Comparison of ENCODE assay signal across 8 cellular contexts in genomic region chr5:102762095-102762534, GRCh38. TPM values are rescaled to one million over a fixed set of nuclear protein-coding genes. Genes with fewer than 3 reads are reported as not detected.
DNase-seq lines count a peak whose midpoint lies in the region; ATAC-seq, FAIRE-seq and TF ChIP-seq lines count a peak whose summit lies in the region.

No MANE protein-coding gene starts in this region.

- peak; percentile 30 for ATAC-seq in Right ventricle myocardium superior (ENCODE audit: poor library complexity)
- ATAC-seq in Right ventricle myocardium inferior = no peak
- peak; percentile 81 for ATAC-seq in HG02798 (IDR thresholded peaks at IDR 0.05; ENCODE audit: poor library complexity, unreplicated experiment)
- peak; percentile 31 for ATAC-seq in left ventricle myocardium superior

- H3K27me3 ChIP-seq in HAP-1 (ENCODE audit: low read depth) = no peaks in the 10 kb centered on the region

- no peaks in the 10 kb centered on the region for H3K9me3 ChIP-seq in HAP-1

- in situ Hi-C loops in HAP-1 (cut with MboI; ENCODE audit: low sequenced_read_pairs) = no loop called here

- intact Hi-C loops in Right ventricle myocardium superior (cut with DNase I) = loop anchor here (10.0 kb wide), 1 partner anchor 363 kb away; the partner anchor contains the start of genes GIN1 and PPIP5K2
- intact Hi-C loops in Right ventricle myocardium inferior (cut with DNase I) = no loop called here
- intact Hi-C loops in left ventricle myocardium superior (cut with micrococcal nuclease) = no loop called here

- H3K4me3 ChIP-seq in HAP-1 = no peak overlapping the region

- TF ChIP-seq CTCF in D721Med (IDR thresholded peaks at IDR 0.05; ENCODE audit: insufficient read depth, missing control alignments) = no peak

- H3K4me1 ChIP-seq in HAP-1 = peaks cover 8% of the 10 kb centered on the region

- DNase-seq in Right ventricle myocardium superior (no peak), Right ventricle myocardium inferior (ENCODE audit: missing footprints) (no peak), RCC 7860 (ENCODE audit: low spot score) (no peak), left ventricle myocardium superior (no peak), HAP-1 (ENCODE audit: low spot score in 2 of 2) (no peak), amygdala (lab: John Stamatoyannopoulos, UW) (no peak), D721Med (ENCODE audit: insufficient read length, low spot score) (no peak)

- no peaks in the 10 kb centered on the region for H3K36me3 ChIP-seq in HAP-1 (replicated peaks)

- FAIRE-seq in RCC 7860 (lab: Jason Lieb, UNC) = peak; percentile 24
- FAIRE-seq in D721Med (lab: Jason Lieb, UNC) = no peak

RNA-seq across cellular contexts. Expression of gene PAM, which starts 7.0 kb away (rescaled TPM):
- total RNA-seq in Right ventricle myocardium superior (859 TPM), Right ventricle myocardium inferior (959 TPM), left ventricle myocardium superior (1,055 TPM)
